Comparison of ENCODE assay signal across 26 cellular contexts in the genomic region with DNA sequence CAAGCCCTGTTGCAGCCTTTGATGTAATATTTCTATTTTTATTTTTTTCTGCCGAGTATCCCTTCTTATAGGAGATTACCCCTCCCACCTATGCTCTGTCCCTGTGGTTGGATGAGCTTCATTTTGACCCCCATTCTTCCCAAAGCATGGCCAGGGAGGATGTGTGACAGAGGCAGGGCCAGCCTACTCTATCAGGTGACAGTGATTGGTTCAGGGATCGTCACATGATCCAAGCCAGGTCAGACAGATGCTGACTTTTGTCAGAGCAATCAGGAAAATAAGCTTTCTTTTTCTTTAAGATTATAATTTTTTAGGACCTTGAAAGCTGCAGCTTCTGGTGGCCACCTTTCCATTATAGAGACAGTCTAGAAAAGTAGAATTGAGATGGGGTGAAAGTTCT.
"Had no signal": no experiment of that assay in that cellular context is flagged by ENCODE, and none has a peak within 500 bp of the region (broad histone marks: within the 10 kb centered on the region; RNA-seq: fewer than 3 reads in every experiment).

No MANE protein-coding gene starts in this region.

- H3K4me1 ChIP-seq: esophagus muscularis mucosa, foreskin keratinocyte, gastroesophageal sphincter, heart left ventricle, left lung, lower lobe of right lung had no signal

- H3K27ac Mint-ChIP-seq: immature natural killer cell, mesothelial cell of epicardium, naive B cell had no signal

- H3K4me3 ChIP-seq: coronary artery, dorsolateral prefrontal cortex, esophagus muscularis mucosa, gastroesophageal sphincter, heart left ventricle, hepatocyte, left lung, lower lobe of right lung, mucosa of descending colon had no signal

- H3K27me3 Mint-ChIP-seq: naive B cell had no signal

- DNase-seq: dermis blood vessel endothelial cell; dorsolateral prefrontal cortex; effector CD4-positive, alpha-beta T cell; effector memory CD4-positive, alpha-beta T cell; foreskin keratinocyte; heart left ventricle; hypothalamus; immature natural killer cell; islet precursor cell; kidney; kidney glomerular epithelial cell; left colon; left lung; left ventricle myocardium superior; lower lobe of right lung; mesenchymal stem cell; mucosa of descending colon; naive B cell had no signal

- H3K9me3 Mint-ChIP-seq: mesothelial cell of epicardium had no signal

- H2AFZ ChIP-seq: hepatocyte had no signal

- H3K27me3 ChIP-seq: dorsolateral prefrontal cortex, esophagus muscularis mucosa, foreskin keratinocyte, gastroesophageal sphincter, heart left ventricle, hepatocyte, left lung had no signal

- H3K4me2 ChIP-seq: hepatocyte had no signal

- H3K79me2 ChIP-seq: hepatocyte had no signal

- H3K36me3 ChIP-seq: esophagus muscularis mucosa, gastroesophageal sphincter, heart left ventricle, left lung, lower lobe of right lung had no signal

- H3K4me1 Mint-ChIP-seq: immature natural killer cell, naive B cell had no signal

- ATAC-seq: foreskin keratinocyte, gastroesophageal sphincter, heart left ventricle, left colon, left lung, left ventricle myocardium superior, lower lobe of right lung, mucosa of descending colon had no signal

- H3K4me3 Mint-ChIP-seq: immature natural killer cell, mesothelial cell of epicardium, naive B cell had no signal

- FAIRE-seq: colon, endothelial cell of umbilical vein, frontal cortex, kidney had no signal

- H3K36me3 Mint-ChIP-seq: immature natural killer cell, mesothelial cell of epicardium had no signal

- H3K27ac ChIP-seq: coronary artery, dorsolateral prefrontal cortex, esophagus muscularis mucosa, foreskin keratinocyte, gastroesophageal sphincter, heart left ventricle, hepatocyte, left lung, lower lobe of right lung had no signal

- H3K9me3 ChIP-seq: esophagus muscularis mucosa, gastroesophageal sphincter, left lung, lower lobe of right lung, mucosa of descending colon had no signal
